Comparison of ENCODE assay signal across 30 cellular contexts in genomic region chr17:16879686-16880085, GRCh38.
"Had no signal": no experiment of that assay in that cellular context is flagged by ENCODE, and none has a peak within 500 bp of the region (broad histone marks: within the 10 kb centered on the region; RNA-seq: fewer than 3 reads in every experiment).

No MANE protein-coding gene starts in this region.

- ATAC-seq: activated T-cell treated with anti-CD3 and anti-CD28 coated beads, Interleukin-2, amount 50 U/mL, for 4 hours; K562; PC-3 had no signal

- H3K36me3 ChIP-seq: brain microvascular endothelial cell, Peyer's patch had no signal

- H3K27ac ChIP-seq: brain microvascular endothelial cell, Peyer's patch, VCaP had no signal

- H3K27me3 ChIP-seq: brain microvascular endothelial cell, Peyer's patch had no signal

- H3K4me1 ChIP-seq: Peyer's patch had no signal

- DNase-seq: activated B cell treated with CpG ODN at 0.5 μM for 24 hours; activated CD4-positive, alpha-beta memory T cell treated with anti-CD3 and anti-CD28 coated beads for 36 hours; activated CD4-positive, alpha-beta T cell treated with anti-CD3 and anti-CD28 coated beads for 4 hours; activated CD4-positive, alpha-beta T cell treated with anti-CD3 and anti-CD28 coated beads, Interleukin-2, amount 50 U/mL, for 1 hour; activated CD4-positive, CD25-positive, alpha-beta regulatory T cell treated with anti-CD3 and anti-CD28 coated beads, Interleukin-2, amount 50 U/mL, for 72 hours; activated CD8-positive, alpha-beta memory T cell treated with anti-CD3 and anti-CD28 coated beads, Interleukin-2, amount 50 U/mL, for 4 hours; activated naive CD4-positive, alpha-beta T cell; activated naive CD4-positive, alpha-beta T cell treated with anti-CD3 and anti-CD28 coated beads, Interleukin-2, amount 50 U/mL, for 16 hours; activated naive CD8-positive, alpha-beta T cell treated with anti-CD3 and anti-CD28 coated beads for 36 hours; activated T-cell treated with anti-CD3 and anti-CD28 coated beads for 4 hours; activated T-cell treated with anti-CD3 and anti-CD28 coated beads, Interleukin-2, amount 50 U/mL, for 4 hours; amniotic stem cell; aorta; brain microvascular endothelial cell; NCI-H1436 treated with DMSO at 0.1 percent for 48 hours; NCI-H1694 treated with DMSO at 0.1 percent for 48 hours; NCI-H2029; NCI-H345; NCI-H524 treated with DMSO at 0.1 percent for 48 hours; NK-92 treated with Interleukin-12 subunit alpha and Interleukin-12 subunit beta, amount 100 ng/mL, for 24 hours; PC-3; RPMI8226; SIG-M5; SW 1271; T-helper 1 cell; T-helper 2 cell; T-helper 9 cell had no signal

- FAIRE-seq: K562 had no signal

- H3K4me3 ChIP-seq: K562, Peyer's patch had no signal
